ENCODE assay signal across 27 cellular contexts in genomic region chr4:106810122-106810521, GRCh38.
"Had no signal": no experiment of that assay in that cellular context is flagged by ENCODE, and none has a peak within 500 bp of the region (broad histone marks: within the 10 kb centered on the region; RNA-seq: fewer than 3 reads in every experiment).

No MANE protein-coding gene starts in this region.

- H3K4me3 Mint-ChIP-seq: activated CD4-positive, alpha-beta memory T cell treated with anti-CD3 and anti-CD28 coated beads, Interleukin-2, amount 10 ng/mL, durations not matched to agents 7 days and 5 days; activated CD4-positive, alpha-beta T cell treated with anti-CD3 and anti-CD28 coated beads for 36 hours; activated CD4-positive, alpha-beta T cell treated with anti-CD3 and anti-CD28 coated beads, Interleukin-2, amount 10 ng/mL, durations not matched to agents 24 days and 14 days; activated naive CD4-positive, alpha-beta T cell treated with anti-CD3 and anti-CD28 coated beads, Interleukin-2, amount 10 ng/mL, durations not matched to agents 7 days and 5 days; activated naive CD8-positive, alpha-beta T cell treated with anti-CD3 and anti-CD28 coated beads, Interleukin-2, amount 10 ng/mL, durations not matched to agents 7 days and 5 days; activated T-cell treated with anti-CD3 and anti-CD28 coated beads, Interleukin-2, amount 50 U/mL, for 24 hours; activated T-cell treated with anti-CD3 and anti-CD28 coated beads, Interleukin-2, amount 50 U/mL, for 72 hours; central memory CD8-positive, alpha-beta T cell; effector memory CD8-positive, alpha-beta T cell; T-helper 17 cell had no signal

- H3K27ac ChIP-seq: brain microvascular endothelial cell, coronary artery, epithelial cell of prostate, esophagus squamous epithelium had no signal

- ATAC-seq: activated CD4-positive, alpha-beta T cell treated with anti-CD3 and anti-CD28 coated beads for 36 hours; activated naive CD4-positive, alpha-beta T cell treated with anti-CD3 and anti-CD28 coated beads, Interleukin-2, amount 50 U/mL, for 72 hours; activated T-cell treated with anti-CD3 and anti-CD28 coated beads, Interleukin-2, amount 50 U/mL, for 72 hours; effector memory CD8-positive, alpha-beta T cell; T-helper 17 cell had no signal

- H3K4me3 ChIP-seq: coronary artery, esophagus squamous epithelium had no signal

- H3K9me3 Mint-ChIP-seq: activated CD4-positive, alpha-beta memory T cell treated with anti-CD3 and anti-CD28 coated beads, Interleukin-2, amount 10 ng/mL, durations not matched to agents 7 days and 5 days; activated CD4-positive, alpha-beta T cell treated with anti-CD3 and anti-CD28 coated beads, Interleukin-2, amount 10 ng/mL, durations not matched to agents 24 days and 14 days; activated naive CD4-positive, alpha-beta T cell treated with anti-CD3 and anti-CD28 coated beads, Interleukin-2, amount 10 ng/mL, durations not matched to agents 7 days and 5 days; activated naive CD4-positive, alpha-beta T cell treated with anti-CD3 and anti-CD28 coated beads, Interleukin-2, amount 50 U/mL, for 72 hours; activated naive CD8-positive, alpha-beta T cell treated with anti-CD3 and anti-CD28 coated beads, Interleukin-2, amount 10 ng/mL, durations not matched to agents 7 days and 5 days; activated T-cell treated with anti-CD3 and anti-CD28 coated beads, Interleukin-2, amount 50 U/mL, for 24 hours had no signal

- H3K4me1 Mint-ChIP-seq: activated CD4-positive, alpha-beta memory T cell treated with anti-CD3 and anti-CD28 coated beads, Interleukin-2, amount 10 ng/mL, durations not matched to agents 7 days and 5 days; activated CD4-positive, alpha-beta T cell treated with anti-CD3 and anti-CD28 coated beads for 36 hours; activated CD4-positive, alpha-beta T cell treated with anti-CD3 and anti-CD28 coated beads, Interleukin-2, amount 10 ng/mL, durations not matched to agents 24 days and 14 days; activated naive CD4-positive, alpha-beta T cell treated with anti-CD3 and anti-CD28 coated beads, Interleukin-2, amount 10 ng/mL, durations not matched to agents 7 days and 5 days; activated naive CD8-positive, alpha-beta T cell treated with anti-CD3 and anti-CD28 coated beads, Interleukin-2, amount 10 ng/mL, durations not matched to agents 7 days and 5 days; central memory CD8-positive, alpha-beta T cell; T-helper 17 cell had no signal

- H3K27ac Mint-ChIP-seq: activated CD4-positive, alpha-beta memory T cell treated with anti-CD3 and anti-CD28 coated beads, Interleukin-2, amount 10 ng/mL, durations not matched to agents 7 days and 5 days; activated CD4-positive, alpha-beta T cell treated with anti-CD3 and anti-CD28 coated beads for 36 hours; activated CD4-positive, alpha-beta T cell treated with anti-CD3 and anti-CD28 coated beads, Interleukin-2, amount 10 ng/mL, durations not matched to agents 24 days and 14 days; activated naive CD4-positive, alpha-beta T cell treated with anti-CD3 and anti-CD28 coated beads, Interleukin-2, amount 10 ng/mL, durations not matched to agents 7 days and 5 days; activated naive CD8-positive, alpha-beta T cell treated with anti-CD3 and anti-CD28 coated beads, Interleukin-2, amount 10 ng/mL, durations not matched to agents 7 days and 5 days; activated T-cell treated with anti-CD3 and anti-CD28 coated beads, Interleukin-2, amount 50 U/mL, for 24 hours; activated T-cell treated with anti-CD3 and anti-CD28 coated beads, Interleukin-2, amount 50 U/mL, for 72 hours; effector memory CD8-positive, alpha-beta T cell; T-helper 17 cell had no signal

- H3K36me3 Mint-ChIP-seq: activated naive CD4-positive, alpha-beta T cell treated with anti-CD3 and anti-CD28 coated beads, Interleukin-2, amount 10 ng/mL, durations not matched to agents 7 days and 5 days; activated naive CD4-positive, alpha-beta T cell treated with anti-CD3 and anti-CD28 coated beads, Interleukin-2, amount 50 U/mL, for 72 hours; activated naive CD8-positive, alpha-beta T cell treated with anti-CD3 and anti-CD28 coated beads, Interleukin-2, amount 10 ng/mL, durations not matched to agents 7 days and 5 days had no signal

- H3K36me3 ChIP-seq: brain microvascular endothelial cell, esophagus squamous epithelium had no signal

- H3K4me1 ChIP-seq: esophagus squamous epithelium had no signal

- H3K9me3 ChIP-seq: esophagus squamous epithelium had no signal

- DNase-seq: activated CD4-positive, alpha-beta memory T cell treated with anti-CD3 and anti-CD28 coated beads, Interleukin-2, amount 10 ng/mL, durations not matched to agents 7 days and 5 days; activated CD4-positive, alpha-beta T cell treated with anti-CD3 and anti-CD28 coated beads for 36 hours; activated CD4-positive, alpha-beta T cell treated with anti-CD3 and anti-CD28 coated beads, Interleukin-2, amount 10 ng/mL, durations not matched to agents 24 days and 14 days; activated CD4-positive, CD25-positive, alpha-beta regulatory T cell; activated CD4-positive, CD25-positive, alpha-beta regulatory T cell treated with anti-CD3 and anti-CD28 coated beads, Interleukin-2, amount 50 U/mL, for 72 hours; activated CD8-positive, alpha-beta memory T cell treated with anti-CD3 and anti-CD28 coated beads, Interleukin-2, amount 50 U/mL, for 48 hours; activated gamma-delta T cell; activated naive CD4-positive, alpha-beta T cell; activated naive CD4-positive, alpha-beta T cell treated with anti-CD3 and anti-CD28 coated beads, Interleukin-2, amount 10 ng/mL, durations not matched to agents 7 days and 5 days; activated naive CD8-positive, alpha-beta T cell treated with anti-CD3 and anti-CD28 coated beads, Interleukin-2, amount 10 ng/mL, durations not matched to agents 7 days and 5 days; activated T-cell treated with anti-CD3 and anti-CD28 coated beads for 4 hours; activated T-cell treated with anti-CD3 and anti-CD28 coated beads, Interleukin-2, amount 50 U/mL, for 24 hours; activated T-cell treated with anti-CD3 and anti-CD28 coated beads, Interleukin-2, amount 50 U/mL, for 72 hours; anterior cingulate cortex; brain microvascular endothelial cell; dermis blood vessel endothelial cell; effector CD4-positive, alpha-beta T cell; effector memory CD8-positive, alpha-beta T cell; esophagus squamous epithelium; foreskin fibroblast; head of caudate nucleus; T-helper 1 cell; T-helper 17 cell had no signal

- H3K27me3 ChIP-seq: brain microvascular endothelial cell, esophagus squamous epithelium had no signal
